ENCODE assay signal across 20 cellular contexts in genomic region chr9:130442746-130443455, GRCh38. TPM values are rescaled to one million over a fixed set of nuclear protein-coding genes. Genes with fewer than 3 reads are reported as not detected.
DNase-seq lines count a peak whose midpoint lies in the region; ATAC-seq and TF ChIP-seq lines count a peak whose summit lies in the region.
"Had no signal": no experiment of that assay in that cellular context is flagged by ENCODE, and none has a peak within 500 bp of the region (broad histone marks: within the 10 kb centered on the region; RNA-seq: fewer than 3 reads in every experiment).

No MANE protein-coding gene starts in this region.

- H3K9me3 ChIP-seq in right cardiac atrium (ENCODE audit: control insufficient read depth, low read length) (no peaks in the 10 kb centered on the region), thyroid gland (no peaks in the 10 kb centered on the region)

- H3K4me1 Mint-ChIP-seq in glutamatergic neuron (ENCODE audit: low read depth, unreplicated experiment) (peaks cover 20% of the 10 kb centered on the region), nephron (peaks cover 23% of the 10 kb centered on the region)

- H3K4me3 ChIP-seq in right cardiac atrium (ENCODE audit: low read length) (no peak overlapping the region), thyroid gland (replicated peaks in 1 of 3) (no peak overlapping the region)
- H3K4me3 ChIP-seq: BLaER1, SJSA1 had no signal

- H3K27me3 Mint-ChIP-seq in glutamatergic neuron (ENCODE audit: unreplicated experiment) (peaks cover 5% of the 10 kb centered on the region), nephron (ENCODE audit: low read depth) (peaks cover 35% of the 10 kb centered on the region)

- WGBS in right cardiac atrium, result 92% methylated on average over 9 of the region's 9 CpGs
- WGBS in thyroid gland, 2 donors, result 96 to 97% methylated on average over 5 to 7 of the region's 9 CpGs

- H3K4me3 Mint-ChIP-seq in glutamatergic neuron (ENCODE audit: unreplicated experiment), result peak overlapping the region; percentile 20
- H3K4me3 Mint-ChIP-seq in nephron, result peak overlapping the region in 2 of 3 experiments; percentile 69 to 75
- H3K4me3 Mint-ChIP-seq: H9, HFFc6 had no signal

- DNase-seq in right cardiac atrium (peak in 2 of 3 donors; percentile 16 to 37), cardiac septum (ENCODE audit: low spot score) (no peak), glutamatergic neuron (no peak), H4 (ENCODE audit: low spot score) (no peak), thyroid gland (no peak), NCI-H2171 (lab: John Stamatoyannopoulos, UW) (no peak)
- DNase-seq: CD4-positive, CD25-positive, alpha-beta regulatory T cell; H9; HFFc6; Karpas-422; NCI-H1092; NCI-H1436; NCI-H187 treated with DMSO at 0.1 percent for 48 hours; NCI-H524; NCI-H774 had no signal

- H3K9me3 Mint-ChIP-seq in glutamatergic neuron (ENCODE audit: unreplicated experiment), result peaks cover 5% of the 10 kb centered on the region
- H3K9me3 Mint-ChIP-seq in nephron, result peaks cover 21% of the 10 kb centered on the region

- ATAC-seq in right cardiac atrium, result no peak

- H3K36me3 Mint-ChIP-seq in glutamatergic neuron (ENCODE audit: unreplicated experiment) (peaks cover 18% of the 10 kb centered on the region), nephron (ENCODE audit: low read depth) (peaks cover 8% of the 10 kb centered on the region)

- TF ChIP-seq CTCF in glutamatergic neuron (IDR thresholded peaks at IDR 0.05; ENCODE audit: partially characterized antibody, unreplicated experiment) (no peak), nephron (IDR thresholded peaks at IDR 0.05; ENCODE audit: unreplicated experiment in 3 of 3) (no peak), thyroid gland (IDR thresholded peaks at IDR 0.05) (no peak)

- TF ChIP-seq POLR2A in thyroid gland (IDR thresholded peaks at IDR 0.05), result no peak

- no peaks in the 10 kb centered on the region for H3K36me3 ChIP-seq in thyroid gland
- H3K36me3 ChIP-seq: BLaER1, SJSA1 had no signal

- H3K27me3 ChIP-seq in right cardiac atrium (ENCODE audit: control insufficient read depth, insufficient read depth), result no peaks in the 10 kb centered on the region
- no peaks in the 10 kb centered on the region for H3K27me3 ChIP-seq in thyroid gland
- H3K27me3 ChIP-seq: SJSA1 had no signal

- H3K27ac Mint-ChIP-seq in glutamatergic neuron (ENCODE audit: unreplicated experiment) (no peak overlapping the region), nephron (no peak overlapping the region)
- H3K27ac Mint-ChIP-seq: H9, HFFc6 had no signal

- H3K27ac ChIP-seq in right cardiac atrium (ENCODE audit: low read length) (no peak overlapping the region), thyroid gland (no peak overlapping the region)
- H3K27ac ChIP-seq: BLaER1, HL-60, SJSA1 had no signal

- H3K4me1 ChIP-seq in right cardiac atrium (ENCODE audit: control insufficient read depth, insufficient read depth, low read length), result peaks cover 7% of the 10 kb centered on the region
- H3K4me1 ChIP-seq in thyroid gland, result peaks cover 24 to 30% of the 10 kb centered on the region in 2 donors

- intact Hi-C loops in right cardiac atrium (cut with DNase I), result no loop called here
- intact Hi-C loops in cardiac septum (cut with DNase I), result no loop called here
- intact Hi-C loops in thyroid gland (cut with DNase I), result no loop called here

RNA-seq across cellular contexts. Expression of gene ASS1, which starts 1.9 kb away (rescaled TPM):
- total RNA-seq in right cardiac atrium, result 10 to 100 TPM; 37.6 to 88.3 (median 52.9) TPM
- 77.8 TPM for polyA plus RNA-seq in right cardiac atrium
- total RNA-seq in cardiac septum, result 53.7 TPM
- total RNA-seq in glutamatergic neuron (ENCODE audit: unreplicated experiment), result 31.5 TPM
- 55.2 and 63.6 TPM in 2 replicates for total RNA-seq in H4 (2014; rRNA removed; shearing (Covaris generic))
- total RNA-seq in thyroid gland, result 100 to 1,000 TPM; 123 to 235 (median 166) TPM
- total RNA-seq: A172; CD4-positive, CD25-positive, alpha-beta regulatory T cell had no signal
- polyA plus RNA-seq: CD4-positive, CD25-positive, alpha-beta regulatory T cell had no signal

Comparison
In these comparisons a context has a peak if more than half of its experiments do, and no peak if none do; other contexts are left out.
1. DNase-seq: peak in right cardiac atrium (2 of 3); none in cardiac septum (single experiment), glutamatergic neuron (single experiment), H4 (single experiment), thyroid gland (0 of 2) and NCI-H2171 (single experiment).